Comparison of ENCODE assay signal across 12 cellular contexts in genomic region chr5:139654875-139655491, GRCh38. TPM values are rescaled to one million over a fixed set of nuclear protein-coding genes. Genes with fewer than 3 reads are reported as not detected.
A peak's percentile ranks its signal among the peaks of the same experiment; 100 is the strongest.
DNase-seq lines count a peak whose midpoint lies in the region; ATAC-seq and TF ChIP-seq lines count a peak whose summit lies in the region.
"Had no signal": no experiment of that assay in that cellular context is flagged by ENCODE, and none has a peak within 500 bp of the region (broad histone marks: within the 10 kb centered on the region; RNA-seq: fewer than 3 reads in every experiment).

No MANE protein-coding gene starts in this region.

- H3K36me3 ChIP-seq in gastrocnemius medialis, result no peaks in the 10 kb centered on the region

- in situ Hi-C loops in gastrocnemius medialis (cut with MboI; ENCODE audit: low sequenced_read_pairs in 4 of 4), result no loop called here

- ATAC-seq in gastrocnemius medialis, result no peak
- ATAC-seq in HG02970 (IDR thresholded peaks at IDR 0.05; ENCODE audit: low FRiP score, unreplicated experiment), result no peak
- no peak for ATAC-seq in HG03039 (IDR thresholded peaks at IDR 0.05; ENCODE audit: unreplicated experiment)

- DNase-seq in D341Med (ENCODE audit: low spot score) (peak; percentile 53), gastrocnemius medialis (no peak), iPS-NIHi11 (ENCODE audit: low spot score) (no peak)
- DNase-seq in activated T-cell treated with anti-CD3 and anti-CD28 coated beads, Interleukin-2, amount 50 U/mL, for 1 hour, result no peak
- DNase-seq: activated CD4-positive, alpha-beta T cell treated with anti-CD3 and anti-CD28 coated beads, Interleukin-2, amount 50 U/mL, for 1 hour; DMS153; kidney glomerular epithelial cell; NCI-H748 treated with DMSO at 0.1 percent for 48 hours had no signal

- no peaks in the 10 kb centered on the region for H3K9me3 ChIP-seq in gastrocnemius medialis

- intact Hi-C loops in gastrocnemius medialis (cut with DNase I; ENCODE audit: low total_unique reads), result no loop called here

- TF ChIP-seq POLR2A in gastrocnemius medialis (IDR thresholded peaks at IDR 0.05), result no peak

- H3K4me1 ChIP-seq in gastrocnemius medialis, result peaks cover 89 to 90% of the 10 kb centered on the region in 2 donors

- no peaks in the 10 kb centered on the region for H3K27me3 ChIP-seq in layer of hippocampus (ENCODE audit: control insufficient read depth, insufficient read depth, low read length)
- no peaks in the 10 kb centered on the region for H3K27me3 ChIP-seq in gastrocnemius medialis

- WGBS in adipose tissue, 3 donors, result 38 to 75% (median 58%) methylated on average over 12 to 13 of the region's 13 CpGs

- TF ChIP-seq CTCF in gastrocnemius medialis (IDR thresholded peaks at IDR 0.05 in 4 of 5, conservative IDR thresholded peaks at IDR 0.05 in 1 of 5), result no peak

- H3K4me3 ChIP-seq in gastrocnemius medialis, result peak overlapping the region in 3 of 4 donors; percentile 13 to 39 (median 33)

- H3K27ac ChIP-seq in adipose tissue (ENCODE audit: low read depth, low read length), result peak overlapping the region; percentile 21
- peak overlapping the region; percentile 96 for H3K27ac ChIP-seq in layer of hippocampus (ENCODE audit: low read depth, low read length)
- H3K27ac ChIP-seq in gastrocnemius medialis, result peak overlapping the region; percentile 97 to 99 (median 98)

RNA-seq across cellular contexts. Expression of gene CXXC5, which starts 6.8 kb away (rescaled TPM):
- polyA plus RNA-seq in adipose tissue, result 10 to 100 TPM; 14.2 to 52.3 (median 39.0) TPM
- total RNA-seq in gastrocnemius medialis, result 10 to 100 TPM; 38.5 to 83.8 (median 60.9) TPM

Comparison
In these comparisons a context has a peak if more than half of its experiments do, and no peak if none do; other contexts are left out.
1. H3K27ac ChIP-seq: peak in every context shown above with its lines; median percentile 98 in gastrocnemius medialis; 96 in layer of hippocampus; 21 in adipose tissue.